19 cellular contexts compared by ENCODE assay signal in the genomic region with DNA sequence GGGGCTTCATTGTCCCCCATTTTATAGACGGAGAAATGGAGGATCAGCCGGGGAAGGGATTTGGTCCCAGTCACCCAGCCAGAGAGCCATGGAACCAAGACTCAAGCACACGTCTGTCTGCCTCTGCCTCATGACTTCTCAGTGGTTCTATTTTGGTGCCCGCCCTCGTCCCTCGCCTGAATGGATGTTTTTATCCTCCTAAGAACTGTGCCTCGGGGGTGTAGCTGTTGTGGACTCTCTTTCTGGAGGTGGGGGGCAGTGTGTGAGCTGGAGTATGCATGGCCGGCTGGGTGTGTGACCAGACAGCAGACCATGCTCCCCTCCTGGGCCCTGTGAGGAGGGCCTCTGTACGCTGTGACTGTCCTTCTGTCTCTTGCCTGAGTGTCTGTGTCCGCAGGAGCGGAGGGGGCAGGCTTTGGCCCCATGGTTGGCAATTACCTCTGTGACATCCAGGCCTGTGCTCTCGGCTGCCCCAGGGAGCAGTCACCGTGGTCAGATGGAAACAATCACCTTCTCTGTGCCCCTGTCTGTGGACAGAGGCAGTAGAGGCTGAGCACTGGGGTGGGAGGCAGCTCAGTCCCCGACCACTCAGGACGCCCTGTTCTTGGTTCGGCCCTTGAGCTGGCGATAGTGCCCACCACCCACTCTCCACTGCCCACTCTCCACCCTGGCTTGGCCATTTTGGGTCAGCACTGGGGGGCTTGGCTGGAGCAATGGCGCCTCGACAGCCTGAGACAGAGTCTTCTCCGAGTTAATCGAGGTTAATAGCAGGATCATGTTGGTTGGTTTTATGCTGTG. TPM values are rescaled to one million over a fixed set of nuclear protein-coding genes. Genes with fewer than 3 reads are reported as not detected.
DNase-seq lines count a peak whose midpoint lies in the region; ATAC-seq and TF ChIP-seq lines count a peak whose summit lies in the region.
"Had no signal": no experiment of that assay in that cellular context is flagged by ENCODE, and none has a peak within 500 bp of the region (broad histone marks: within the 10 kb centered on the region; RNA-seq: fewer than 3 reads in every experiment).

No MANE protein-coding gene starts in this region.

- ATAC-seq in esophagus mucosa, result peak; percentile 10
- ATAC-seq in HG03280 (IDR thresholded peaks at IDR 0.05; ENCODE audit: unreplicated experiment), result no peak
- ATAC-seq in HG03432 (IDR thresholded peaks at IDR 0.05; ENCODE audit: unreplicated experiment), result no peak

- peaks cover 26% of the 10 kb centered on the region for H3K4me1 ChIP-seq in NT2/D1 (ENCODE audit: insufficient read depth, insufficient read length)
- H3K4me1 ChIP-seq: uterus had no signal

- H3K27me3 ChIP-seq in NT2/D1 (ENCODE audit: insufficient read depth, insufficient read length), result no peaks in the 10 kb centered on the region
- H3K27me3 ChIP-seq: stomach, uterus had no signal

- H3K4me3 ChIP-seq in NT2/D1 (ENCODE audit: insufficient read length, low read depth), result no peak overlapping the region
- H3K4me3 ChIP-seq: GM23248, stomach, uterus had no signal

- H3K9me3 ChIP-seq in NT2/D1 (ENCODE audit: insufficient read depth, low read length), result no peaks in the 10 kb centered on the region
- H3K9me3 ChIP-seq: stomach, uterus had no signal

- peak overlapping the region; percentile 32 for H3K27ac ChIP-seq in C4-2B
- H3K27ac ChIP-seq: GM23248, uterus had no signal

- H3K36me3 ChIP-seq in NT2/D1 (ENCODE audit: insufficient read depth, insufficient read length, low read length), result peaks cover 28% of the 10 kb centered on the region
- H3K36me3 ChIP-seq: uterus had no signal

- no peak for TF ChIP-seq CTCF in C4-2B (conservative IDR thresholded peaks at IDR 0.05)

- H3K9ac ChIP-seq in NT2/D1 (ENCODE audit: insufficient read length, low read depth), result peak overlapping the region; percentile 50
- H3K9ac ChIP-seq: GM23248 had no signal

- DNase-seq in NT2/D1 (ENCODE audit: low read depth, low spot score) (no peak), occipital lobe (lab: John Stamatoyannopoulos, UW) (peak; percentile 39), SHP77 (lab: John Stamatoyannopoulos, UW) (no peak), cerebellum (ENCODE audit: low spot score) (no peak)
- DNase-seq: activated CD4-positive, alpha-beta T cell treated with anti-CD3 and anti-CD28 coated beads, Interleukin-2, amount 50 U/mL, for 48 hours; activated naive CD4-positive, alpha-beta T cell treated with anti-CD3 and anti-CD28 coated beads, Interleukin-2, amount 50 U/mL, for 16 hours; activated T-cell treated with anti-CD3 and anti-CD28 coated beads for 4 hours; DMS79; GM23248; NCI-H1694 treated with DMSO at 0.1 percent for 48 hours; RPMI8226; stimulated activated CD4-positive, alpha-beta T cell treated with anti-CD3 and anti-CD28 coated beads, Interleukin-2, amount 100 ng/mL, for 48 hours; stomach had no signal

RNA-seq across cellular contexts. Expression of gene WNT4, which starts 20.4 kb away (rescaled TPM):
- total RNA-seq in esophagus mucosa (7.7 TPM), occipital lobe (5.6 TPM), cerebellum (3.7 TPM)
- total RNA-seq: CD8-positive, alpha-beta memory T cell had no signal
